12 cellular contexts compared by ENCODE assay signal in genomic region chr14:89336338-89336737, GRCh38.
DNase-seq lines count a peak whose midpoint lies in the region; ATAC-seq and TF ChIP-seq lines count a peak whose summit lies in the region.
"Had no signal": no experiment of that assay in that cellular context is flagged by ENCODE, and none has a peak within 500 bp of the region (broad histone marks: within the 10 kb centered on the region; RNA-seq: fewer than 3 reads in every experiment).

No MANE protein-coding gene starts in this region.

- peak; percentile 44 for TF ChIP-seq CTCF in GM10266 (IDR thresholded peaks at IDR 0.05; ENCODE audit: control insufficient read depth, insufficient read depth, low read depth, missing control alignments)

- H4K91ac ChIP-seq in mesenchymal stem cell (ENCODE audit: low read length) = no peak overlapping the region

- H3K4me1 ChIP-seq in mesenchymal stem cell (ENCODE audit: control insufficient read depth, insufficient read depth, low read depth, low read length) = peaks cover 6% of the 10 kb centered on the region

- H3K9ac ChIP-seq in mesenchymal stem cell (ENCODE audit: low read length) = no peak overlapping the region

- 80% methylated on average over 3 of the region's 3 CpGs for WGBS in mesenchymal stem cell

- no peaks in the 10 kb centered on the region for H3K9me3 ChIP-seq in mesenchymal stem cell (ENCODE audit: control insufficient read depth, low read length)

- H3K27ac Mint-ChIP-seq in memory B cell = peak overlapping the region; percentile 85

- no peak overlapping the region for H2AFZ ChIP-seq in mesenchymal stem cell (ENCODE audit: low read depth, low read length)

- no peak overlapping the region for H2BK15ac ChIP-seq in mesenchymal stem cell (ENCODE audit: low read depth, poor library complexity, severe bottlenecking)

- H3K79me1 ChIP-seq in mesenchymal stem cell (replicated peaks; ENCODE audit: low read length, poor library complexity, severe bottlenecking) = peaks cover 31% of the 10 kb centered on the region

- H3K27me3 ChIP-seq in mesenchymal stem cell (ENCODE audit: control insufficient read depth in 1 of 2, insufficient read depth in 1 of 2, low read length in 2 of 2) = no peaks in the 10 kb centered on the region

- H3K4me3 ChIP-seq in mesenchymal stem cell (ENCODE audit: insufficient read depth in 1 of 2, low read depth in 1 of 2, low read length in 2 of 2) = no peak overlapping the region

- H3K36me3 Mint-ChIP-seq in memory B cell = peaks cover 12% of the 10 kb centered on the region

- no peak overlapping the region for H2BK120ac ChIP-seq in mesenchymal stem cell (ENCODE audit: low read depth, low read length)

- no peak overlapping the region for H3K23ac ChIP-seq in mesenchymal stem cell (ENCODE audit: low read length in 2 of 2)

- no peak overlapping the region for H3K4me2 ChIP-seq in mesenchymal stem cell (ENCODE audit: low read length, poor library complexity, severe bottlenecking)

- no peak overlapping the region for H2BK12ac ChIP-seq in mesenchymal stem cell (ENCODE audit: low read length in 2 of 2)

- no peaks in the 10 kb centered on the region for H3K9me3 Mint-ChIP-seq in memory B cell

- H3K18ac ChIP-seq in mesenchymal stem cell (ENCODE audit: low read depth in 1 of 2, low read length in 2 of 2) = no peak overlapping the region

- H3K4ac ChIP-seq in mesenchymal stem cell (ENCODE audit: low read depth in 1 of 2, low read length in 2 of 2) = no peak overlapping the region

- no peaks in the 10 kb centered on the region for H3K27me3 Mint-ChIP-seq in memory B cell

- H2AK5ac ChIP-seq in mesenchymal stem cell (ENCODE audit: low read length, severe bottlenecking) = no peak overlapping the region

- DNase-seq in GM10266 (ENCODE audit: extremely low spot score) = no peak
- DNase-seq in NCI-H69 (lab: John Stamatoyannopoulos, UW) = peak; percentile 19
- DNase-seq in memory B cell (ENCODE audit: low spot score in 2 of 2) = peak in 1 of 2 donors; percentile 20
- no peak for DNase-seq in mesenchymal stem cell
- DNase-seq in activated CD8-positive, alpha-beta memory T cell treated with anti-CD3 and anti-CD28 coated beads for 24 hours = no peak
- no peak for DNase-seq in stimulated activated CD4-positive, alpha-beta T cell treated with anti-CD3 and anti-CD28 coated beads, Interleukin-4, amount 100 ng/mL, for 4 hours
- DNase-seq in NCI-H2029 (lab: John Stamatoyannopoulos, UW) = no peak
- DNase-seq: activated CD4-positive, alpha-beta T cell treated with anti-CD3 and anti-CD28 coated beads, Interleukin-2, amount 50 U/mL, for 48 hours; amygdala; left cardiac atrium; NCI-H2107 had no signal

- H3K4me3 Mint-ChIP-seq in memory B cell = no peak overlapping the region

- ATAC-seq in GM18907 (IDR thresholded peaks at IDR 0.05; ENCODE audit: unreplicated experiment) (peak; percentile 36), memory B cell (ENCODE audit: low read depth) (peak; percentile 67)
- ATAC-seq: left cardiac atrium had no signal

- no peak overlapping the region for H4K8ac ChIP-seq in mesenchymal stem cell (ENCODE audit: low read length)

- H3K36me3 ChIP-seq in mesenchymal stem cell (ENCODE audit: control insufficient read depth in 1 of 2, insufficient read depth in 2 of 2, low read depth in 1 of 2, low read length in 2 of 2) = peaks cover 0 to 4% of the 10 kb centered on the region in 2 experiments

- no peak overlapping the region for H3K14ac ChIP-seq in mesenchymal stem cell (ENCODE audit: low read length in 2 of 2)

- H3K27ac ChIP-seq in mesenchymal stem cell (ENCODE audit: low read length, poor library complexity, severe bottlenecking) = no peak overlapping the region

- peaks cover 39% of the 10 kb centered on the region for H3K4me1 Mint-ChIP-seq in memory B cell

- no peak overlapping the region for H2BK5ac ChIP-seq in mesenchymal stem cell (ENCODE audit: low read depth, low read length, poor library complexity, severe bottlenecking)
